9 cellular contexts compared by ENCODE assay signal in genomic region chr11:20131744-20132666, GRCh38. TPM values are rescaled to one million over a fixed set of nuclear protein-coding genes. Genes with fewer than 3 reads are reported as not detected.
DNase-seq lines count a peak whose midpoint lies in the region; ATAC-seq and TF ChIP-seq lines count a peak whose summit lies in the region.
"Had no signal": no experiment of that assay in that cellular context is flagged by ENCODE, and none has a peak within 500 bp of the region (broad histone marks: within the 10 kb centered on the region; RNA-seq: fewer than 3 reads in every experiment).

No MANE protein-coding gene starts in this region.

- H3K4me3 Mint-ChIP-seq in activated CD8-positive, alpha-beta T cell treated with anti-CD3 and anti-CD28 coated beads for 36 hours: peak overlapping the region; percentile 53
- peak overlapping the region; percentile 90 for H3K4me3 Mint-ChIP-seq in endothelial cell (ENCODE audit: unreplicated experiment)
- H3K4me3 Mint-ChIP-seq in stimulated activated naive CD8-positive, alpha-beta T cell treated with anti-CD3 and anti-CD28 coated beads, Interleukin-15, amount 100 ng/mL, for 72 hours: peak overlapping the region; percentile 58 to 75

- H3K36me3 Mint-ChIP-seq in activated CD8-positive, alpha-beta T cell treated with anti-CD3 and anti-CD28 coated beads for 36 hours (ENCODE audit: low read depth): no peaks in the 10 kb centered on the region
- H3K36me3 Mint-ChIP-seq in endothelial cell (ENCODE audit: low read depth, unreplicated experiment): no peaks in the 10 kb centered on the region

- CTCF ChIA-PET in activated CD8-positive, alpha-beta T cell treated with anti-CD3 and anti-CD28 coated beads for 36 hours (lab: Charles Lee): interaction anchor here (0.6 to 3.7 kb wide), 54 partner anchors 10 to 477 kb away, joined by 3 to 44 read pairs (median 3); no protein-coding TSS in a partner anchor

- TF ChIP-seq CTCF in activated CD8-positive, alpha-beta T cell treated with anti-CD3 and anti-CD28 coated beads for 36 hours (IDR thresholded peaks at IDR 0.05): peak; percentile 89
- TF ChIP-seq CTCF in endothelial cell (IDR thresholded peaks at IDR 0.05; ENCODE audit: unreplicated experiment): peak; percentile 84

- ATAC-seq in activated CD8-positive, alpha-beta T cell treated with anti-CD3 and anti-CD28 coated beads for 36 hours: peak; percentile 64
- peak; percentile 69 for ATAC-seq in stimulated activated naive CD8-positive, alpha-beta T cell treated with anti-CD3 and anti-CD28 coated beads, Interleukin-15, amount 100 ng/mL, for 72 hours
- ATAC-seq in HG03095 (IDR thresholded peaks at IDR 0.05; ENCODE audit: unreplicated experiment): no peak

- DNase-seq in NK-92 treated with Interleukin-12 subunit alpha and Interleukin-12 subunit beta, amount 100 ng/mL, for 24 hours (lab: John Stamatoyannopoulos, UW): peak; percentile 12
- DNase-seq in NK-92 (lab: John Stamatoyannopoulos, UW; ENCODE audit: unreplicated experiment): no peak
- peak; percentile 47 for DNase-seq in LoVo (ENCODE audit: low spot score)
- DNase-seq in activated CD8-positive, alpha-beta T cell treated with anti-CD3 and anti-CD28 coated beads for 36 hours: peak; percentile 63
- DNase-seq in endothelial cell (ENCODE audit: low spot score): peak; percentile 67
- peak; percentile 50 for DNase-seq in midbrain (lab: John Stamatoyannopoulos, UW)
- DNase-seq in stimulated activated naive CD8-positive, alpha-beta T cell treated with anti-CD3 and anti-CD28 coated beads, Interleukin-15, amount 100 ng/mL, for 72 hours: peak; percentile 43 to 48

- H3K9me3 Mint-ChIP-seq in activated CD8-positive, alpha-beta T cell treated with anti-CD3 and anti-CD28 coated beads for 36 hours: no peaks in the 10 kb centered on the region
- H3K9me3 Mint-ChIP-seq in endothelial cell (ENCODE audit: unreplicated experiment): no peaks in the 10 kb centered on the region
- no peaks in the 10 kb centered on the region for H3K9me3 Mint-ChIP-seq in stimulated activated naive CD8-positive, alpha-beta T cell treated with anti-CD3 and anti-CD28 coated beads, Interleukin-15, amount 100 ng/mL, for 72 hours

- POLR2A ChIA-PET in activated CD8-positive, alpha-beta T cell treated with anti-CD3 and anti-CD28 coated beads for 36 hours (lab: Charles Lee): interaction anchor here (0.7 to 1.1 kb wide), 2 partner anchors 195 to 255 kb away, joined by 3 read pairs; no protein-coding TSS in a partner anchor

- H3K4me1 Mint-ChIP-seq in activated CD8-positive, alpha-beta T cell treated with anti-CD3 and anti-CD28 coated beads for 36 hours (ENCODE audit: low read depth): peaks cover 8% of the 10 kb centered on the region
- H3K4me1 Mint-ChIP-seq in endothelial cell (ENCODE audit: unreplicated experiment): peaks cover 4% of the 10 kb centered on the region
- H3K4me1 Mint-ChIP-seq in stimulated activated naive CD8-positive, alpha-beta T cell treated with anti-CD3 and anti-CD28 coated beads, Interleukin-15, amount 100 ng/mL, for 72 hours: peaks cover 12% of the 10 kb centered on the region

- intact Hi-C loops in activated CD8-positive, alpha-beta T cell treated with anti-CD3 and anti-CD28 coated beads for 36 hours (cut with micrococcal nuclease): no loop called here

- H3K27ac Mint-ChIP-seq in activated CD8-positive, alpha-beta T cell treated with anti-CD3 and anti-CD28 coated beads for 36 hours: no peak overlapping the region
- H3K27ac Mint-ChIP-seq in endothelial cell (ENCODE audit: unreplicated experiment): peak overlapping the region; percentile 27
- H3K27ac Mint-ChIP-seq in stimulated activated naive CD8-positive, alpha-beta T cell treated with anti-CD3 and anti-CD28 coated beads, Interleukin-15, amount 100 ng/mL, for 72 hours: peak overlapping the region in 1 of 2 donors; percentile 32

- H3K27me3 Mint-ChIP-seq in activated CD8-positive, alpha-beta T cell treated with anti-CD3 and anti-CD28 coated beads for 36 hours: peaks cover 33% of the 10 kb centered on the region
- H3K27me3 Mint-ChIP-seq in endothelial cell (ENCODE audit: unreplicated experiment): peaks cover 2% of the 10 kb centered on the region
- H3K27me3 Mint-ChIP-seq in stimulated activated naive CD8-positive, alpha-beta T cell treated with anti-CD3 and anti-CD28 coated beads, Interleukin-15, amount 100 ng/mL, for 72 hours: peaks cover 56% of the 10 kb centered on the region

RNA-seq across cellular contexts. Expression of gene DBX1, which starts 28.3 kb away (rescaled TPM):
- not detected for total RNA-seq in activated CD8-positive, alpha-beta T cell treated with anti-CD3 and anti-CD28 coated beads for 36 hours
- not detected for total RNA-seq in endothelial cell (ENCODE audit: unreplicated experiment)
- total RNA-seq: myocyte had no signal
